Comparison of ENCODE assay signal across 8 cellular contexts in the genomic region with DNA sequence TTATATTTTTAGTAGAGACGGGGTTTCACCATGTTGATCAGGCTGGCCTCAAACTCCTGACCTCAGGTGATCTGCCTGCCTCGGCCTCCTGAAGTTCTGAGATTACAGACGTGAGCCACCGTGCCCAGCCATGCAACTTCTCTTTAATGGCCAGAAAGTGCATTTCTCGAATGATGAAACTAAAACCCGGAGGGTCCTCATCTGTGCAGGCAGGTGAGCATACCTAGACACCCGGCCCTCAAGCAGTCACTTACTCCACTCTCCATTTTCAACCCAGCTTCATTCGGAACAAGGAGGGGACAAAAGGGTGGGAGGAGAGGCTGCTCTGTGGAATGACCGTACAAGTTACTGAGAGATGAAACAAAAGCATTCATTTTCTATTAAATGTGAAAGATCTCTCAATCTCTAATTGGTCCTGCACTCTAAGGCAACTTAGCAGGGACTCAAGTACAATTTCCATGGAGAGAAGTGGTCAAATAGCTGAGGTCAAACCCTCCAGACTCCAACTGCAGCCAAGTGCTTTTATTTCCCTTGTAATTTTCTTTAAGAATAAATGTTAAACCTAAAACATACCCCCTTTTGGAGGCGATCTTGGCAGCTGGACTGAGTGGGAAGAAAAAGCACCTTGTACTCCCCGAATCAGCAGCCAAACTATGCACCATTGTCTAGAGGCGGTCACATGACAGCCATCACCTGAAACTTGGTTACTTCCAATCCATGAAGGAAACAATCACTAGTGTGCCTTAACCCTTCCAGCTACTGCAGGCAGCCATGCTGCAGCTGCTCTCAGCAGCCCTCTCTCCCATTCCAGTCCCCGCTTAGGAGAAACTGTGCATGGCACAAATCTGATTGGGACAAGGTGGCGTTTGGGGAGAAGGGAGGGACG.
DNase-seq lines count a peak whose midpoint lies in the region; ATAC-seq and TF ChIP-seq lines count a peak whose summit lies in the region.

No MANE protein-coding gene starts in this region.

- H3K4me1 ChIP-seq in lower lobe of right lung: peaks cover 42% of the 10 kb centered on the region
- peaks cover 34% of the 10 kb centered on the region for H3K4me1 ChIP-seq in testis

- intact Hi-C loops in lower lobe of right lung (cut with DNase I): no loop called here
- intact Hi-C loops in testis (cut with DNase I; ENCODE audit: low total_unique reads): no loop called here

- no peak for TF ChIP-seq RAD21 in Ishikawa (IDR thresholded peaks at IDR 0.05; ENCODE audit: low read depth)

- TF ChIP-seq CTCF in choroid plexus epithelial cell (conservative IDR thresholded peaks at IDR 0.05; ENCODE audit: low read depth, low read length): no peak
- TF ChIP-seq CTCF in lower lobe of right lung (IDR thresholded peaks at IDR 0.05): no peak
- no peak for TF ChIP-seq CTCF in testis (IDR thresholded peaks at IDR 0.05)

- H3K27me3 ChIP-seq in lower lobe of right lung (ENCODE audit: low read depth) (no peaks in the 10 kb centered on the region), testis (no peaks in the 10 kb centered on the region)

- ATAC-seq in lower lobe of right lung (peak; percentile 58 to 63), GM19395 (IDR thresholded peaks at IDR 0.05; ENCODE audit: unreplicated experiment) (no peak)

- H3K36me3 ChIP-seq in lower lobe of right lung (no peaks in the 10 kb centered on the region), testis (ENCODE audit: low read depth, missing control alignments) (no peaks in the 10 kb centered on the region)

- no peak for TF ChIP-seq EP300 in Ishikawa (IDR thresholded peaks at IDR 0.05; ENCODE audit: borderline replicate concordance)

- TF ChIP-seq POLR2A in testis (IDR thresholded peaks at IDR 0.05): no peak

- H3K27ac ChIP-seq in lower lobe of right lung (peak overlapping the region; percentile 56), testis (peak overlapping the region; percentile 21 to 65)

- H3K4me3 ChIP-seq in choroid plexus epithelial cell (ENCODE audit: low read depth, low read length) (peak overlapping the region; percentile 46), lower lobe of right lung (peak overlapping the region; percentile 37), testis (peak overlapping the region in 1 of 2 donors; percentile 24)

- DNase-seq in choroid plexus epithelial cell (ENCODE audit: low read depth) (no peak), lower lobe of right lung (no peak), testis (peak; percentile 66)
- DNase-seq in activated CD4-positive, alpha-beta T cell treated with anti-CD3 and anti-CD28 coated beads for 48 hours: no peak
- DNase-seq in central memory CD4-positive, alpha-beta T cell: no peak
- DNase-seq in stimulated activated CD4-positive, alpha-beta T cell treated with anti-CD3 and anti-CD28 coated beads, Interleukin-4, amount 100 ng/mL, for 24 hours: no peak

- 37 to 54% methylated on average over 15 of the region's 15 CpGs for WGBS in testis, 2 donors

- H3K9me3 ChIP-seq in lower lobe of right lung (no peaks in the 10 kb centered on the region), testis (no peaks in the 10 kb centered on the region)

TF ChIP-seq in Ishikawa, 13 proteins besides CTCF, POLR2A, EP300 and RAD21:
- TF ChIP-seq, protein P1, sequence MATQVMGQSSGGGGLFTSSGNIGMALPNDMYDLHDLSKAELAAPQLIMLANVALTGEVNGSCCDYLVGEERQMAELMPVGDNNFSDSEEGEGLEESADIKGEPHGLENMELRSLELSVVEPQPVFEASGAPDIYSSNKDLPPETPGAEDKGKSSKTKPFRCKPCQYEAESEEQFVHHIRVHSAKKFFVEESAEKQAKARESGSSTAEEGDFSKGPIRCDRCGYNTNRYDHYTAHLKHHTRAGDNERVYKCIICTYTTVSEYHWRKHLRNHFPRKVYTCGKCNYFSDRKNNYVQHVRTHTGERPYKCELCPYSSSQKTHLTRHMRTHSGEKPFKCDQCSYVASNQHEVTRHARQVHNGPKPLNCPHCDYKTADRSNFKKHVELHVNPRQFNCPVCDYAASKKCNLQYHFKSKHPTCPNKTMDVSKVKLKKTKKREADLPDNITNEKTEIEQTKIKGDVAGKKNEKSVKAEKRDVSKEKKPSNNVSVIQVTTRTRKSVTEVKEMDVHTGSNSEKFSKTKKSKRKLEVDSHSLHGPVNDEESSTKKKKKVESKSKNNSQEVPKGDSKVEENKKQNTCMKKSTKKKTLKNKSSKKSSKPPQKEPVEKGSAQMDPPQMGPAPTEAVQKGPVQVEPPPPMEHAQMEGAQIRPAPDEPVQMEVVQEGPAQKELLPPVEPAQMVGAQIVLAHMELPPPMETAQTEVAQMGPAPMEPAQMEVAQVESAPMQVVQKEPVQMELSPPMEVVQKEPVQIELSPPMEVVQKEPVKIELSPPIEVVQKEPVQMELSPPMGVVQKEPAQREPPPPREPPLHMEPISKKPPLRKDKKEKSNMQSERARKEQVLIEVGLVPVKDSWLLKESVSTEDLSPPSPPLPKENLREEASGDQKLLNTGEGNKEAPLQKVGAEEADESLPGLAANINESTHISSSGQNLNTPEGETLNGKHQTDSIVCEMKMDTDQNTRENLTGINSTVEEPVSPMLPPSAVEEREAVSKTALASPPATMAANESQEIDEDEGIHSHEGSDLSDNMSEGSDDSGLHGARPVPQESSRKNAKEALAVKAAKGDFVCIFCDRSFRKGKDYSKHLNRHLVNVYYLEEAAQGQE (IDR thresholded peaks at IDR 0.05; ENCODE audit: low read depth): no peak
- no peak for TF ChIP-seq NFIC (IDR thresholded peaks at IDR 0.05)
- TF ChIP-seq, protein P2, sequence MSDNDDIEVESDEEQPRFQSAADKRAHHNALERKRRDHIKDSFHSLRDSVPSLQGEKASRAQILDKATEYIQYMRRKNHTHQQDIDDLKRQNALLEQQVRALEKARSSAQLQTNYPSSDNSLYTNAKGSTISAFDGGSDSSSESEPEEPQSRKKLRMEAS (IDR thresholded peaks at IDR 0.05): peak; percentile 31
- no peak for TF ChIP-seq FOXM1 (IDR thresholded peaks at IDR 0.05; ENCODE audit: borderline replicate concordance, low read depth)
- TF ChIP-seq YY1 (IDR thresholded peaks at IDR 0.05; ENCODE audit: low read depth): peak; percentile 84
- TF ChIP-seq, protein P3, sequence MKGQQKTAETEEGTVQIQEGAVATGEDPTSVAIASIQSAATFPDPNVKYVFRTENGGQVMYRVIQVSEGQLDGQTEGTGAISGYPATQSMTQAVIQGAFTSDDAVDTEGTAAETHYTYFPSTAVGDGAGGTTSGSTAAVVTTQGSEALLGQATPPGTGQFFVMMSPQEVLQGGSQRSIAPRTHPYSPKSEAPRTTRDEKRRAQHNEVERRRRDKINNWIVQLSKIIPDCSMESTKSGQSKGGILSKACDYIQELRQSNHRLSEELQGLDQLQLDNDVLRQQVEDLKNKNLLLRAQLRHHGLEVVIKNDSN (IDR thresholded peaks at IDR 0.05): peak; percentile 95
- no peak for TF ChIP-seq CEBPB (IDR thresholded peaks at IDR 0.05)
- TF ChIP-seq TEAD4 (IDR thresholded peaks at IDR 0.05): 0 out of 2 replicates have a peak, but pooled peaks have one; percentile 12
- TF ChIP-seq TCF12 (IDR thresholded peaks at IDR 0.05; ENCODE audit: low read depth): peak; percentile 11; the same call in 1 of the 2 replicates
- TF ChIP-seq EGR1 (IDR thresholded peaks at IDR 0.05): no peak
- TF ChIP-seq TAF1 (IDR thresholded peaks at IDR 0.05; ENCODE audit: low read depth): 0 out of 2 replicates have a peak, but pooled peaks have one; percentile 2
- TF ChIP-seq ZBTB7A (IDR thresholded peaks at IDR 0.05; ENCODE audit: low read depth): no peak
- no peak for TF ChIP-seq CREB1 (IDR thresholded peaks at IDR 0.05; ENCODE audit: low read depth)
